In the genomic region with DNA sequence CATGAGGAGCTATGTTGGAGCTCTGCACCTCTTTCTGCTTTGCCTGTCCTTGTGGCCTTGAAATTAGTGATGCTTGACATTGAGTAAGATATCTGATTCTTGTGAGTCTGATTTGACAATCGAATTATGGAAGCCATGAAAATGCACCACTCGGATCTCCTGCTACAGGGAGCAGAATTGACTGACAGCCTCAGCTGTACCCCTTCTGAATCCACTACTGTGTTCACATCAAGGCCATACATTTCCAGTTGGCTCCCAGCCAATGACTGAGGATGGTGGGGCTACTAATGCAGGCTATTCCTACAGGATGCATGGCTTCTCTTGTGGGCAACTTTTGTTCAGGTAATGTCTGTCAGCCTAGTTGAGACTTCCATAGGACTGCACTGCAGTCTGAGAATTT, we compare ENCODE assay signal across 1 cellular context.
TF ChIP-seq lines count a peak whose summit lies in the region.

No MANE protein-coding gene starts in this region.

TF ChIP-seq in K562, 482 proteins besides CTCF, POLR2A, EP300 and RAD21:
- TF ChIP-seq, protein P1, sequence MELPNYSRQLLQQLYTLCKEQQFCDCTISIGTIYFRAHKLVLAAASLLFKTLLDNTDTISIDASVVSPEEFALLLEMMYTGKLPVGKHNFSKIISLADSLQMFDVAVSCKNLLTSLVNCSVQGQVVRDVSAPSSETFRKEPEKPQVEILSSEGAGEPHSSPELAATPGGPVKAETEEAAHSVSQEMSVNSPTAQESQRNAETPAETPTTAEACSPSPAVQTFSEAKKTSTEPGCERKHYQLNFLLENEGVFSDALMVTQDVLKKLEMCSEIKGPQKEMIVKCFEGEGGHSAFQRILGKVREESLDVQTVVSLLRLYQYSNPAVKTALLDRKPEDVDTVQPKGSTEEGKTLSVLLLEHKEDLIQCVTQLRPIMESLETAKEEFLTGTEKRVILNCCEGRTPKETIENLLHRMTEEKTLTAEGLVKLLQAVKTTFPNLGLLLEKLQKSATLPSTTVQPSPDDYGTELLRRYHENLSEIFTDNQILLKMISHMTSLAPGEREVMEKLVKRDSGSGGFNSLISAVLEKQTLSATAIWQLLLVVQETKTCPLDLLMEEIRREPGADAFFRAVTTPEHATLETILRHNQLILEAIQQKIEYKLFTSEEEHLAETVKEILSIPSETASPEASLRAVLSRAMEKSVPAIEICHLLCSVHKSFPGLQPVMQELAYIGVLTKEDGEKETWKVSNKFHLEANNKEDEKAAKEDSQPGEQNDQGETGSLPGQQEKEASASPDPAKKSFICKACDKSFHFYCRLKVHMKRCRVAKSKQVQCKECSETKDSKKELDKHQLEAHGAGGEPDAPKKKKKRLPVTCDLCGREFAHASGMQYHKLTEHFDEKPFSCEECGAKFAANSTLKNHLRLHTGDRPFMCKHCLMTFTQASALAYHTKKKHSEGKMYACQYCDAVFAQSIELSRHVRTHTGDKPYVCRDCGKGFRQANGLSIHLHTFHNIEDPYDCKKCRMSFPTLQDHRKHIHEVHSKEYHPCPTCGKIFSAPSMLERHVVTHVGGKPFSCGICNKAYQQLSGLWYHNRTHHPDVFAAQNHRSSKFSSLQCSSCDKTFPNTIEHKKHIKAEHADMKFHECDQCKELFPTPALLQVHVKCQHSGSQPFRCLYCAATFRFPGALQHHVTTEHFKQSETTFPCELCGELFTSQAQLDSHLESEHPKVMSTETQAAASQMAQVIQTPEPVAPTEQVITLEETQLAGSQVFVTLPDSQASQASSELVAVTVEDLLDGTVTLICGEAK (IDR thresholded peaks at IDR 0.05): no peak
- TF ChIP-seq, protein P1 (CRISPR knock-in tag; IDR thresholded peaks at IDR 0.05): no peak
- TF ChIP-seq STAT5B (CRISPR knock-in tag; IDR thresholded peaks at IDR 0.05) (no peak), NFIC (IDR thresholded peaks at IDR 0.05) (peak; percentile 66), POLR3A (IDR thresholded peaks at IDR 0.05; ENCODE audit: borderline replicate concordance, extremely low read depth, insufficient read depth, insufficient read length) (no peak), PURB (CRISPR knock-in tag; IDR thresholded peaks at IDR 0.05; ENCODE audit: low read depth) (no peak)
- TF ChIP-seq, protein P2, sequence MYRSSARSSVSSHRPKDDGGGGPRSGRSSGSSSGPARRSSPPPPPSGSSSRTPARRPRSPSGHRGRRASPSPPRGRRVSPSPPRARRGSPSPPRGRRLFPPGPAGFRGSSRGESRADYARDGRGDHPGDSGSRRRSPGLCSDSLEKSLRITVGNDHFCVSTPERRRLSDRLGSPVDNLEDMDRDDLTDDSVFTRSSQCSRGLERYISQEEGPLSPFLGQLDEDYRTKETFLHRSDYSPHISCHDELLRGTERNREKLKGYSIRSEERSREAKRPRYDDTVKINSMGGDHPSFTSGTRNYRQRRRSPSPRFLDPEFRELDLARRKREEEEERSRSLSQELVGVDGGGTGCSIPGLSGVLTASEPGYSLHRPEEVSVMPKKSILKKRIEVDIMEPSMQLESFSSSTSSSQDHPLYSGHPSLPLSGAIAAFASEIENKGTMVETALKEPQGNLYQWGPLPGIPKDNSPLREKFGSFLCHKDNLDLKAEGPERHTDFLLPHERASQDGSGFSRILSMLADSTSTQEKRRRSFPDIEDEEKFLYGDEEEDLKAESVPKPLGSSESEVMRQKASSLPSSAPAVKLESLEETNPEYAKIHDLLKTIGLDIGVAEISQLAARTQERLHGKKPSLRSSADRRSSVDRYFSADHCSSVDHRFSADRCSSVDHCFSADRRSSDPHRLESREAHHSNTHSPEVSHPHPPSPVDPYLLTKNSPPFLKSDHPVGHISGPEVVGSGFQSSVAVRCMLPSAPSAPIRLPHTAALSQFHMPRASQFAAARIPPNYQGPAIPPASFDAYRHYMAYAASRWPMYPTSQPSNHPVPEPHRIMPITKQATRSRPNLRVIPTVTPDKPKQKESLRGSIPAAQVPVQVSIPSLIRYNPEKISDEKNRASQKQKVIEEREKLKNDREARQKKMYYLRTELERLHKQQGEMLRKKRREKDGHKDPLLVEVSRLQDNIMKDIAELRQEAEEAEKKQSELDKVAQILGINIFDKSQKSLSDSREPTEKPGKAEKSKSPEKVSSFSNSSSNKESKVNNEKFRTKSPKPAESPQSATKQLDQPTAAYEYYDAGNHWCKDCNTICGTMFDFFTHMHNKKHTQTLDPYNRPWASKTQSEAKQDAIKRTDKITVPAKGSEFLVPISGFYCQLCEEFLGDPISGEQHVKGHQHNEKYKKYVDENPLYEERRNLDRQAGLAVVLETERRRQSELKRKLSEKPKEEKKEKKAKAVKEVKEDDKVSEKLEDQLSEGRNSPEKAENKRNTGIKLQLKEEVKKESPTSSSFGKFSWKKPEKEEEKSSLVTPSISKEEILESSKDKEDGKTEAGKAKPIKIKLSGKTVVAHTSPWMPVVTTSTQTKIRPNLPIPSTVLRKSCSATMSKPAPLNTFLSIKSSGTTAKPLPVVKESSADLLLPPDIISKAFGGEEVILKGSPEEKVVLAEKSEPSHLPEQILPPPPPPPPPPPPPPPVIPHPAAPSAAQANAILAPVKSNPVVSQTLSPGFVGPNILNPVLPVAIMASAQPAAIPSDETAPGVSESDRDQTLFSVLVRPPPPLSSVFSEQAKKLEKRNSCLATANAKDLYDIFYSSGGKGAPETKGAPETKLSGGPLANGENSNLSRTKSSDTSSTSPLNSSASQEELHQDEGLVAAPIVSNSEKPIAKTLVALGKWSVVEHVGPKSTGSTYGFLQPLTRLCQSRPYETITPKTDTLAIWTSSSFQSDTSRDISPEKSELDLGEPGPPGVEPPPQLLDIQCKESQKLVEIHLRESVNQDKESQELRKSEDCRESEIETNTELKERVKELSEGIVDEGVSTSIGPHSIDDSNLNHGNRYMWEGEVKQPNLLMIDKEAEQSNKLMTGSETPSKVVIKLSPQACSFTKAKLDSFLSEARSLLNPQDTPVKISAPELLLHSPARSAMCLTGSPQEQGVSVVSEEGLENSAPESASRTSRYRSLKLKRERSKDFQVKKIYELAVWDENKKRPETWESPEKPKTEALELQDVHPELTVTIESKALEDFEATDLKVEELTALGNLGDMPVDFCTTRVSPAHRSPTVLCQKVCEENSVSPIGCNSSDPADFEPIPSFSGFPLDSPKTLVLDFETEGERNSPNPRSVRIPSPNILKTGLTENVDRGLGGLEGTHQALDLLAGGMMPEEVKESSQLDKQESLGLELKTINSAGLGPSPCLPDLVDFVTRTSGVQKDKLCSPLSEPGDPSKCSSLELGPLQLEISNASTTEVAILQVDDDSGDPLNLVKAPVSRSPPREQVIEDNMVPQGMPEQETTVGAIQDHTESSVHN (IDR thresholded peaks at IDR 0.05; ENCODE audit: borderline replicate concordance in 1 of 2, low read depth in 1 of 2): no peak
TF ChIP-seq in K562: peak in this region for 1.
